In genomic region chr2:70087703-70088507, GRCh38 we compare ENCODE assay signal across 8 cellular contexts. TPM values are rescaled to one million over a fixed set of nuclear protein-coding genes. Genes with fewer than 3 reads are reported as not detected.
A peak's percentile ranks its signal among the peaks of the same experiment; 100 is the strongest.
DNase-seq lines count a peak whose midpoint lies in the region; ATAC-seq and TF ChIP-seq lines count a peak whose summit lies in the region.

No MANE protein-coding gene starts in this region.

- no peak overlapping the region for H2AFZ ChIP-seq in HCT116 (ENCODE audit: low read depth, low read length, poor library complexity, severe bottlenecking)

- H3K36me3 ChIP-seq in CD4-positive, CD25-positive, alpha-beta regulatory T cell (ENCODE audit: control insufficient read depth, insufficient read depth, low read length), result peaks cover 20% of the 10 kb centered on the region
- H3K36me3 ChIP-seq in HCT116 (ENCODE audit: control insufficient read depth in 1 of 2, insufficient read depth in 2 of 2, low read length in 2 of 2), result peaks cover 0 to 8% of the 10 kb centered on the region in 2 experiments; a peak in 1 of 4 replicates
- H3K36me3 ChIP-seq in brain microvascular endothelial cell (replicated peaks), result peaks cover 9% of the 10 kb centered on the region

- peak overlapping the region; percentile 95 to 98 (median 98) for H3K4me3 Mint-ChIP-seq in CD4-positive, CD25-positive, alpha-beta regulatory T cell
- peak overlapping the region; percentile 95 to 97 (median 95) for H3K4me3 Mint-ChIP-seq in T-cell

- peaks cover 78% of the 10 kb centered on the region for H3K4me1 ChIP-seq in CD4-positive, CD25-positive, alpha-beta regulatory T cell (ENCODE audit: control insufficient read depth, insufficient read depth, low read length, poor library complexity, severe bottlenecking)
- H3K4me1 ChIP-seq in HCT116 (ENCODE audit: control insufficient read depth in 1 of 2, insufficient read depth in 2 of 2, low read length in 2 of 2), result peaks cover 33 to 55% of the 10 kb centered on the region in 2 experiments

- no peaks in the 10 kb centered on the region for H3K9me3 ChIP-seq in CD4-positive, CD25-positive, alpha-beta regulatory T cell (ENCODE audit: control insufficient read depth in 2 of 2, low read length in 2 of 2)
- H3K9me3 ChIP-seq in HCT116 (ENCODE audit: control insufficient read depth in 1 of 2, insufficient read depth in 1 of 2, low read depth in 1 of 2, low read length in 2 of 2), result no peaks in the 10 kb centered on the region

- H3K4me2 ChIP-seq in HCT116 (ENCODE audit: low read length), result peak overlapping the region; percentile 91

- intact Hi-C loops in HCT116 (cut with micrococcal nuclease), result loop anchor here (5.0 kb wide), 3 partner anchors 104 to 204 kb away; partner anchors contain the start of genes C2orf42, SNRPG and TIA1

- no peak for TF ChIP-seq CTCF in HCT116 (IDR thresholded peaks at IDR 0.05 in 2 of 3, conservative IDR thresholded peaks at IDR 0.05 in 1 of 3; ENCODE audit: borderline replicate concordance in 1 of 3, insufficient read depth in 1 of 3, low read depth in 2 of 3, low read length in 2 of 3)
- TF ChIP-seq CTCF in brain microvascular endothelial cell (IDR thresholded peaks at IDR 0.05; ENCODE audit: low read depth, low read length, missing control alignments), result peak; percentile 10

- H4K20me1 ChIP-seq in HCT116 (ENCODE audit: insufficient read depth), result no peaks in the 10 kb centered on the region

- no peak for TF ChIP-seq RAD21 in HCT116 (IDR thresholded peaks at IDR 0.05; ENCODE audit: low read depth)

- RAD21 ChIA-PET in HCT116 (lab: Charles Lee; ENCODE audit: low non-redundant PET in 1 of 2, low total read pairs in 2 of 2, uncharacterized antibody in 2 of 2, unreplicated experiment in 2 of 2), result interaction anchor here in 1 of 2 experiments (0.5 kb wide), 1 partner anchor 17 kb away, joined by 5 read pairs; no protein-coding TSS in a partner anchor

- H3K27ac ChIP-seq in CD4-positive, CD25-positive, alpha-beta regulatory T cell (ENCODE audit: insufficient read depth, low read length, poor library complexity, severe bottlenecking), result peak overlapping the region; percentile 100
- H3K27ac ChIP-seq in HCT116 (ENCODE audit: low read depth, low read length), result peak overlapping the region; percentile 100
- peak overlapping the region; percentile 98 for H3K27ac ChIP-seq in brain microvascular endothelial cell
- H3K27ac ChIP-seq in skin epidermis, result peak overlapping the region; percentile 94 to 100 (median 100)

- in situ Hi-C loops in brain microvascular endothelial cell (cut with HindIII; ENCODE audit: low pct_ligation_motif_present, low sequenced_read_pairs), result loop anchor here (25.0 kb wide), 1 partner anchor 151 kb away; no protein-coding TSS in a partner anchor

- DNase-seq in CD4-positive, CD25-positive, alpha-beta regulatory T cell, result peak; percentile 27 to 68 (median 41)
- DNase-seq in HCT116 (ENCODE audit: low read depth, low spot score) (no peak), T-cell (peak in 13 of 34 experiments; percentile 6 to 48 (median 26)), brain microvascular endothelial cell (peak; percentile 41), iris pigment epithelial cell (ENCODE audit: low read depth) (peak; percentile 58), NCI-H1694 (lab: John Stamatoyannopoulos, UW) (no peak), inferior parietal cortex (ENCODE audit: extremely low spot score) (no peak)

- H3K4me1 Mint-ChIP-seq in CD4-positive, CD25-positive, alpha-beta regulatory T cell, result peaks cover 34 to 78% (median 61%) of the 10 kb centered on the region in 4 donors
- peaks cover 57 to 76% (median 64%) of the 10 kb centered on the region in 3 donors for H3K4me1 Mint-ChIP-seq in T-cell

- ATAC-seq in CD4-positive, CD25-positive, alpha-beta regulatory T cell (ENCODE audit: low read depth in 2 of 2), result no peak
- ATAC-seq in HCT116 (peak; percentile 19), T-cell (replicated peaks in 1 of 4) (no peak)

- no peaks in the 10 kb centered on the region for H3K9me3 Mint-ChIP-seq in CD4-positive, CD25-positive, alpha-beta regulatory T cell
- H3K9me3 Mint-ChIP-seq in T-cell, result no peaks in the 10 kb centered on the region

- H3K27me3 ChIP-seq in CD4-positive, CD25-positive, alpha-beta regulatory T cell (ENCODE audit: control insufficient read depth, insufficient read depth, low read length), result no peaks in the 10 kb centered on the region
- no peaks in the 10 kb centered on the region for H3K27me3 ChIP-seq in HCT116 (ENCODE audit: insufficient read depth, low read length)
- H3K27me3 ChIP-seq in brain microvascular endothelial cell (replicated peaks), result no peaks in the 10 kb centered on the region

- CTCF ChIA-PET in HCT116 (lab: Charles Lee) (interaction anchor here (1.2 kb wide), 1 partner anchor 17 kb away, joined by 3 read pairs; no protein-coding TSS in a partner anchor), T-cell (lab: Charles Lee) (interaction anchor here in 1 of 2 donors (0.6 to 1.6 kb wide), 6 partner anchors 17 to 174 kb away, joined by 3 to 4 read pairs (median 4); no protein-coding TSS in a partner anchor)

- peak; percentile 32 for TF ChIP-seq POLR2A in HCT116 (IDR thresholded peaks at IDR 0.05; ENCODE audit: borderline replicate concordance, extremely low read depth, insufficient read depth, insufficient read length)

- peak overlapping the region; percentile 97 for H3K9ac ChIP-seq in HCT116 (ENCODE audit: low read length)

- POLR2A ChIA-PET in HCT116 (lab: Charles Lee), result interaction anchor here (0.9 to 5.1 kb wide), 4 partner anchors 13 to 174 kb away, joined by 3 to 54 read pairs (median 5); partner anchors contain the start of genes C2orf42 and MXD1
- POLR2A ChIA-PET in T-cell (lab: Charles Lee), result interaction anchor here (0.5 to 1.2 kb wide), 5 partner anchors 52 to 248 kb away, joined by 3 to 5 read pairs (median 5); no protein-coding TSS in a partner anchor

- peaks cover 12% of the 10 kb centered on the region for H3K27me3 Mint-ChIP-seq in CD4-positive, CD25-positive, alpha-beta regulatory T cell
- H3K27me3 Mint-ChIP-seq in T-cell, result no peaks in the 10 kb centered on the region

- H3K9me2 ChIP-seq in HCT116 (ENCODE audit: insufficient read depth), result no peaks in the 10 kb centered on the region

- peaks cover 29% of the 10 kb centered on the region for H3K79me2 ChIP-seq in HCT116 (ENCODE audit: insufficient read depth, low read length)

- H3K36me3 Mint-ChIP-seq in CD4-positive, CD25-positive, alpha-beta regulatory T cell, result peaks cover 49% of the 10 kb centered on the region
- peaks cover 41% of the 10 kb centered on the region for H3K36me3 Mint-ChIP-seq in T-cell

- peak overlapping the region; percentile 98 for H3K4me3 ChIP-seq in CD4-positive, CD25-positive, alpha-beta regulatory T cell (ENCODE audit: low read depth, low read length)
- H3K4me3 ChIP-seq in HCT116 (replicated peaks in 1 of 2; ENCODE audit: low read depth in 1 of 2, low read length in 2 of 2) (peak overlapping the region; percentile 88 to 89), brain microvascular endothelial cell (ENCODE audit: low read depth, low read length) (peak overlapping the region; percentile 96), skin epidermis (peak overlapping the region; percentile 74 to 96 (median 87))

- peak overlapping the region; percentile 98 to 100 (median 100) for H3K27ac Mint-ChIP-seq in CD4-positive, CD25-positive, alpha-beta regulatory T cell
- H3K27ac Mint-ChIP-seq in T-cell, result peak overlapping the region; percentile 97 to 98

- BruUV-seq in HCT116 (replicated peaks; lab: Mats Ljungman, UMichigan), result no TSS peak

TF ChIP-seq in HCT116, 20 proteins besides CTCF, POLR2A, EP300 and RAD21 (continues in another document):
- no peak for TF ChIP-seq REST (IDR thresholded peaks at IDR 0.05; ENCODE audit: low read depth)
- no peak for TF ChIP-seq ATF3 (IDR thresholded peaks at IDR 0.05)
- TF ChIP-seq YY1 (IDR thresholded peaks at IDR 0.05; ENCODE audit: extremely low read depth, insufficient replicate concordance, low read depth, low read length), result no peak
- TF ChIP-seq SIN3A (IDR thresholded peaks at IDR 0.05; ENCODE audit: low read depth), result no peak
- no peak for TF ChIP-seq ZNF274 (IDR thresholded peaks at IDR 0.05; ENCODE audit: low read depth, low read length)
- TF ChIP-seq ELF1 (IDR thresholded peaks at IDR 0.05; ENCODE audit: borderline replicate concordance, low read depth), result no peak
- peak; percentile 75 for TF ChIP-seq ZFX (IDR thresholded peaks at IDR 0.05)
- no peak for TF ChIP-seq EZH2 (IDR thresholded peaks at IDR 0.05)
- TF ChIP-seq TCF7L2 (IDR thresholded peaks at IDR 0.05; ENCODE audit: borderline replicate concordance, extremely low read depth, insufficient read depth, insufficient read length), result peak; percentile 96
- TF ChIP-seq SP1 (IDR thresholded peaks at IDR 0.05; ENCODE audit: low read depth), result no peak
- TF ChIP-seq POLR2AphosphoS5 (IDR thresholded peaks at IDR 0.05; ENCODE audit: low read depth, low read length), result peak; percentile 36

RNA-seq across cellular contexts. Expression of gene PCBP1, which starts 0.6 kb away (rescaled TPM):
- 330 TPM for total RNA-seq in CD4-positive, CD25-positive, alpha-beta regulatory T cell
- 100 to 1,000 TPM; 131 to 188 (median 173) TPM for polyA plus RNA-seq in CD4-positive, CD25-positive, alpha-beta regulatory T cell
- total RNA-seq in HCT116 (2021; ENCODE audit: unreplicated experiment), result 256 TPM
- polyA plus RNA-seq in HCT116 (2012), result 225 and 232 TPM in 2 replicates
- total RNA-seq in T-cell, result 100 to 1,000 TPM; 303 to 431 (median 386) TPM

Comparison
In these comparisons a context has a peak if more than half of its experiments do, and no peak if none do; other contexts are left out.
1. DNase-seq: peak in CD4-positive, CD25-positive, alpha-beta regulatory T cell (3 of 3), brain microvascular endothelial cell (single experiment) and iris pigment epithelial cell (single experiment); none in HCT116 (single experiment), NCI-H1694 (single experiment) and inferior parietal cortex (single experiment).
2. Peak in every context shown above with its lines, with median percentiles within 50 percentile points of each other: H3K27ac ChIP-seq and H3K4me3 ChIP-seq.